In the genomic region with DNA sequence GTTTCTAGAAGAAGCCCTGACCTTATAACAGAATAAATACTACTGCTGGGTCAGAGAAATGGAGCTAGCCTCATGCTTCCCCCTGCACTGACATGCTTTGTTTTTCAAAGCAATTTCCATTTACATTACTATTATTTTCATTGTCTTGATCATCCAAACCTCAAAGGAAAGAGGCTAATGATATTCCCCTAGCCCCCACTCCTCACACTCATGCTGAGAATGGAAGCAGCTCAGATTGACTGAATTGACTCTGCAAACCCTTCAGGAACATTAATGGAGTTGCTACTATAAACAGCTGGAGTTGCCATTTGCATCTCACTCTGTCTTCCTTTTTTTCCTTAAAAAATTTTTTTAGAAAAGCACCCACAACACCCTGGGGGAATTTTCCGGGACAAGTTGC, we compare ENCODE assay signal across 25 cellular contexts.
"Had no signal": no experiment of that assay in that cellular context is flagged by ENCODE, and none has a peak within 500 bp of the region (broad histone marks: within the 10 kb centered on the region; RNA-seq: fewer than 3 reads in every experiment).

No MANE protein-coding gene starts in this region.

- H3K4me1 Mint-ChIP-seq: activated CD4-positive, alpha-beta memory T cell treated with anti-CD3 and anti-CD28 coated beads, Interleukin-2, amount 10 ng/mL, durations not matched to agents 7 days and 5 days; activated CD4-positive, alpha-beta T cell treated with anti-CD3 and anti-CD28 coated beads for 36 hours; activated naive CD4-positive, alpha-beta T cell treated with anti-CD3 and anti-CD28 coated beads, Interleukin-2, amount 10 ng/mL, durations not matched to agents 7 days and 5 days; activated naive CD8-positive, alpha-beta T cell treated with anti-CD3 and anti-CD28 coated beads for 36 hours had no signal

- H3K36me3 ChIP-seq: brain microvascular endothelial cell, cardiac muscle cell, SJSA1 had no signal

- H3K9me3 Mint-ChIP-seq: activated CD4-positive, alpha-beta memory T cell treated with anti-CD3 and anti-CD28 coated beads, Interleukin-2, amount 10 ng/mL, durations not matched to agents 7 days and 5 days; activated naive CD4-positive, alpha-beta T cell treated with anti-CD3 and anti-CD28 coated beads, Interleukin-2, amount 10 ng/mL, durations not matched to agents 7 days and 5 days; activated naive CD8-positive, alpha-beta T cell treated with anti-CD3 and anti-CD28 coated beads for 36 hours; activated T-helper 2 cell treated with anti-CD3 and anti-CD28 coated beads, Interferon-gamma antibody, Interleukin-2, Interleukin-4, amounts not matched to agents 10 μg/mL and 5 μg/mL and 100 μg/mL, durations not matched to agents 14 hours and 24 hours and 36 hours; T-helper 1 cell treated with Interleukin-12 subunit alpha and Interleukin-12 subunit beta and Interleukin-4 antibody, amounts not matched to agents 30 μg/mL and 1 μg/mL, for 36 hours had no signal

- ATAC-seq: activated CD4-positive, alpha-beta T cell treated with anti-CD3 and anti-CD28 coated beads for 36 hours; activated T-cell treated with anti-CD3 and anti-CD28 coated beads, Interleukin-2, amount 50 U/mL, for 72 hours; PC-3 had no signal

- H3K9me3 ChIP-seq: SJSA1 had no signal

- H3K4me3 Mint-ChIP-seq: activated CD4-positive, alpha-beta memory T cell treated with anti-CD3 and anti-CD28 coated beads, Interleukin-2, amount 10 ng/mL, durations not matched to agents 7 days and 5 days; activated CD4-positive, alpha-beta T cell treated with anti-CD3 and anti-CD28 coated beads for 36 hours; activated naive CD4-positive, alpha-beta T cell treated with anti-CD3 and anti-CD28 coated beads, Interleukin-2, amount 10 ng/mL, durations not matched to agents 7 days and 5 days; activated naive CD8-positive, alpha-beta T cell treated with anti-CD3 and anti-CD28 coated beads for 36 hours; activated T-cell treated with anti-CD3 and anti-CD28 coated beads, Interleukin-2, amount 50 U/mL, for 72 hours; T-helper 1 cell treated with Interleukin-12 subunit alpha and Interleukin-12 subunit beta and Interleukin-4 antibody, amounts not matched to agents 30 μg/mL and 1 μg/mL, for 36 hours had no signal

- FAIRE-seq: RCC 7860 had no signal

- H3K27ac Mint-ChIP-seq: activated CD4-positive, alpha-beta memory T cell treated with anti-CD3 and anti-CD28 coated beads, Interleukin-2, amount 10 ng/mL, durations not matched to agents 7 days and 5 days; activated CD4-positive, alpha-beta T cell treated with anti-CD3 and anti-CD28 coated beads for 36 hours; activated naive CD4-positive, alpha-beta T cell treated with anti-CD3 and anti-CD28 coated beads, Interleukin-2, amount 10 ng/mL, durations not matched to agents 7 days and 5 days; activated naive CD8-positive, alpha-beta T cell treated with anti-CD3 and anti-CD28 coated beads for 36 hours; activated T-cell treated with anti-CD3 and anti-CD28 coated beads, Interleukin-2, amount 50 U/mL, for 72 hours; activated T-helper 2 cell treated with anti-CD3 and anti-CD28 coated beads, Interferon-gamma antibody, Interleukin-2, Interleukin-4, amounts not matched to agents 10 μg/mL and 5 μg/mL and 100 μg/mL, durations not matched to agents 14 hours and 24 hours and 36 hours; T-helper 1 cell treated with Interleukin-12 subunit alpha and Interleukin-12 subunit beta and Interleukin-4 antibody, amounts not matched to agents 30 μg/mL and 1 μg/mL, for 36 hours had no signal

- DNase-seq: activated CD4-positive, alpha-beta memory T cell treated with anti-CD3 and anti-CD28 coated beads, Interleukin-2, amount 10 ng/mL, durations not matched to agents 7 days and 5 days; activated CD4-positive, alpha-beta T cell treated with anti-CD3 and anti-CD28 coated beads for 36 hours; activated CD4-positive, alpha-beta T cell treated with anti-CD3 and anti-CD28 coated beads, Interleukin-2, amount 50 U/mL, for 1 hour; activated CD8-positive, alpha-beta memory T cell treated with anti-CD3 and anti-CD28 coated beads, Interleukin-2, amount 50 U/mL, for 4 hours; activated gamma-delta T cell treated with Interleukin-2 at 50 U/mL for 16 hours; activated naive CD4-positive, alpha-beta T cell treated with anti-CD3 and anti-CD28 coated beads, Interleukin-2, amount 10 ng/mL, durations not matched to agents 7 days and 5 days; activated naive CD8-positive, alpha-beta T cell treated with anti-CD3 and anti-CD28 coated beads for 36 hours; activated T-cell treated with anti-CD3 and anti-CD28 coated beads, Interleukin-2, amount 50 U/mL, for 72 hours; brain microvascular endothelial cell; Kasumi-1; KBM-7; NCI-H1105 treated with DMSO at 0.1 percent for 48 hours; NCI-H1436 treated with DMSO at 0.1 percent for 48 hours; NCI-H1930; NCI-H2171; NCI-H226; NCI-H69; PC-3; SHP77 had no signal

- H3K4me1 ChIP-seq: SJSA1 had no signal

- H3K27ac ChIP-seq: brain microvascular endothelial cell, cardiac muscle cell, SJSA1, VCaP had no signal

- H3K4me3 ChIP-seq: cardiac muscle cell, SJSA1 had no signal

- H3K36me3 Mint-ChIP-seq: activated naive CD4-positive, alpha-beta T cell treated with anti-CD3 and anti-CD28 coated beads, Interleukin-2, amount 10 ng/mL, durations not matched to agents 7 days and 5 days; activated naive CD8-positive, alpha-beta T cell treated with anti-CD3 and anti-CD28 coated beads for 36 hours had no signal

- H3K27me3 ChIP-seq: brain microvascular endothelial cell, cardiac muscle cell, SJSA1 had no signal
